ENCODE assay signal across 9 cellular contexts in the genomic region with DNA sequence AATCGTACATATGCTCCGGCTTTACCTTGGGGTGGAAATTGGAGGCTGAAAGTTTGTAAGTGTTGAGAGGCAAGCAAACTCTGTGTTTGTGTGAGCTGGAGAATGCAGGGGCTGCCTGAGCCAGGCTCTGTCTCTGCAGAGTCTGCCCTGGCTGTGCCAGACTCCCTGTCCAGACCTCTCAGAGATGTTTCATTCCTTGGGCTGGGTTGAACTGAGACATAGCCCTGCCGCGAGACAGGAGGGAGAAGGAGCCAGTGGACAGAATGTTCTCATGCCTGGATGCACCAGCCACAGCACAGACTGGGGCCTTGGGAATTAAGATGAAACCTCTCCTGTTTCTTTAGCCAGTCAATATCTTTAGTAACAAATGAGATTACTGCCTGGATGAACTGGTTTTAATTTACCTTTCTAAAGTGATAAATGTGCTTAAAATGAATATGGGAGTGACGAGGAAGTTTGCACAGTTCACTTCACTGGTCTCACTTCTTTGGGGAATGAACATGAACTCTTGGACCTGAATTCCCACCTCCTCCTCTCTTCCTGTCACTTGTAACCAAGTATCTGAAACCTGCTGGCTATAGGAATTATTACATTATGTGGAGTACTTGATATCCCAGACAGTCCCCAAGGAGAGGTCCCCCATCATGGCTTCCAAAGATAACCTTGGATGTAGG. TPM values are rescaled to one million over a fixed set of nuclear protein-coding genes. Genes with fewer than 3 reads are reported as not detected.
DNase-seq lines count a peak whose midpoint lies in the region; ATAC-seq and TF ChIP-seq lines count a peak whose summit lies in the region.
"Had no signal": no experiment of that assay in that cellular context is flagged by ENCODE, and none has a peak within 500 bp of the region (broad histone marks: within the 10 kb centered on the region; RNA-seq: fewer than 3 reads in every experiment).

No MANE protein-coding gene starts in this region.

- ATAC-seq in gastroesophageal sphincter: peak; percentile 81
- ATAC-seq: activated CD4-positive, CD25-positive, alpha-beta regulatory T cell treated with anti-CD3 and anti-CD28 coated beads, Interleukin-2, amount 50 U/mL, for 24 hours had no signal

- peak in 1 of 2 donors; percentile 46 for TF ChIP-seq POLR2A in gastroesophageal sphincter (IDR thresholded peaks at IDR 0.05)
- TF ChIP-seq POLR2A in ovary (IDR thresholded peaks at IDR 0.05): no peak

- H3K27ac ChIP-seq in BLaER1 treated with 17β-estradiol and CSF1 and Interleukin-3, amounts not matched to agents 10 nM and 100 nM: peak overlapping the region; percentile 70 to 95 (median 83)
- peak overlapping the region; percentile 44 for H3K27ac ChIP-seq in SJSA1
- H3K27ac ChIP-seq in gastroesophageal sphincter: peak overlapping the region; percentile 89 to 99 (median 92)
- peak overlapping the region; percentile 54 to 60 for H3K27ac ChIP-seq in ovary
- H3K27ac ChIP-seq in RWPE1: no peak overlapping the region

- no peak for TF ChIP-seq EP300 in gastroesophageal sphincter (IDR thresholded peaks at IDR 0.05)
- no peak for TF ChIP-seq EP300 in ovary (IDR thresholded peaks at IDR 0.05)

- CTCF ChIA-PET in RWPE1 (lab: Yijun Ruan, JAX): no interaction called here

- peak overlapping the region; percentile 36 to 84 (median 71); a peak in 21 of 22 replicates for H3K9ac ChIP-seq in BLaER1 treated with 17β-estradiol and CSF1 and Interleukin-3, amounts not matched to agents 10 nM and 100 nM

- peak in 1 of 4 experiments; percentile 23 for TF ChIP-seq CTCF in gastroesophageal sphincter (IDR thresholded peaks at IDR 0.05)
- TF ChIP-seq CTCF in ovary (IDR thresholded peaks at IDR 0.05): no peak
- no peak for TF ChIP-seq CTCF in GM20000 (IDR thresholded peaks at IDR 0.05; ENCODE audit: extremely low read depth, missing control alignments)
- TF ChIP-seq CTCF in RWPE1 (conservative IDR thresholded peaks at IDR 0.05; ENCODE audit: low read depth): no peak

- POLR2A ChIA-PET in RWPE1 (lab: Yijun Ruan, JAX; ENCODE audit: low non-redundant PET): no interaction called here

- H3K36me3 ChIP-seq in BLaER1 treated with 17β-estradiol and CSF1 and Interleukin-3, amounts not matched to agents 10 nM and 100 nM: peaks cover 0 to 7% (median 0%) of the 10 kb centered on the region in 11 experiments; a peak in 1 of 22 replicates
- H3K36me3 ChIP-seq in SJSA1 (no peaks in the 10 kb centered on the region), gastroesophageal sphincter (no peaks in the 10 kb centered on the region), ovary (no peaks in the 10 kb centered on the region)

- WGBS in gastroesophageal sphincter (ENCODE audit: low coverage in 1 of 2), 2 donors: 19 to 21% methylated on average over 5 of the region's 5 CpGs
- 36 to 40% (median 37%) methylated on average over 5 of the region's 5 CpGs for WGBS in ovary, 3 donors

- peak overlapping the region in 9 of 10 experiments; percentile 21 to 54 (median 37); a peak in 14 of 20 replicates for H3K4me3 ChIP-seq in BLaER1 treated with 17β-estradiol and CSF1 and Interleukin-3, amounts not matched to agents 10 nM and 100 nM
- H3K4me3 ChIP-seq in SJSA1: no peak overlapping the region
- H3K4me3 ChIP-seq in gastroesophageal sphincter: no peak overlapping the region
- no peak overlapping the region for H3K4me3 ChIP-seq in ovary

- DNase-seq in SJSA1 (ENCODE audit: low read depth in 1 of 2, low spot score in 2 of 2) (no peak), ovary (peak in 2 of 5 donors; percentile 24 to 58), DMS153 (lab: John Stamatoyannopoulos, UW) (no peak), GM20000 (ENCODE audit: low spot score) (no peak), RWPE1 (ENCODE audit: low spot score) (no peak), NCI-H1092 treated with DMSO at 0.1 percent for 48 hours (lab: John Stamatoyannopoulos, UW) (no peak)

- peak overlapping the region; percentile 77 to 97 (median 90) for H3K4me2 ChIP-seq in BLaER1 treated with 17β-estradiol and CSF1 and Interleukin-3, amounts not matched to agents 10 nM and 100 nM

- H4K20me1 ChIP-seq in BLaER1 treated with 17β-estradiol and CSF1 and Interleukin-3, amounts not matched to agents 10 nM and 100 nM: peaks cover 0 to 7% (median 0%) of the 10 kb centered on the region in 11 experiments; a peak in 4 of 22 replicates

- intact Hi-C loops in ovary (cut with DNase I): loop anchor here in 1 of 4 donors (5.0 kb wide), 1 partner anchor 56 kb away; no protein-coding TSS in a partner anchor

- H3K4me1 ChIP-seq in BLaER1 treated with 17β-estradiol and CSF1 and Interleukin-3, amounts not matched to agents 10 nM and 100 nM: peaks cover 54 to 100% (median 75%) of the 10 kb centered on the region in 10 experiments
- H3K4me1 ChIP-seq in SJSA1 (replicated peaks) (peaks cover 76% of the 10 kb centered on the region), gastroesophageal sphincter (peaks cover 54 to 100% (median 94%) of the 10 kb centered on the region in 3 donors), ovary (ENCODE audit: insufficient read depth) (peaks cover 37% of the 10 kb centered on the region)

- H3K9me3 ChIP-seq in BLaER1 treated with 17β-estradiol and CSF1 and Interleukin-3, amounts not matched to agents 10 nM and 100 nM (replicated peaks in 1 of 11): no peaks in the 10 kb centered on the region
- H3K9me3 ChIP-seq in SJSA1 (replicated peaks) (no peaks in the 10 kb centered on the region), gastroesophageal sphincter (no peaks in the 10 kb centered on the region), ovary (no peaks in the 10 kb centered on the region)

- H3K27me3 ChIP-seq in BLaER1 treated with 17β-estradiol and CSF1 and Interleukin-3, amounts not matched to agents 10 nM and 100 nM: no peaks in the 10 kb centered on the region
- H3K27me3 ChIP-seq in SJSA1 (replicated peaks): no peaks in the 10 kb centered on the region
- H3K27me3 ChIP-seq in gastroesophageal sphincter: no peaks in the 10 kb centered on the region
- H3K27me3 ChIP-seq in ovary: no peaks in the 10 kb centered on the region

RNA-seq across cellular contexts. Expression of gene YPEL2, which starts 40.1 kb away (rescaled TPM):
- 4.2 and 4.4 TPM in 2 replicates for total RNA-seq in SJSA1 (2014; rRNA removed; shearing (Covaris generic))
- total RNA-seq in gastroesophageal sphincter (10 to 100 TPM; 35.5 to 47.1 (median 40.6) TPM), ovary (10 to 100 TPM in 4 of 7 donors, 1 to 10 TPM in 3; 6.6 to 28.1 (median 10.6) TPM)
- 10 to 100 TPM in 1 of 2 donors, 1 to 10 TPM in 1; 9.1 to 14.0 TPM for polyA plus RNA-seq in ovary

Comparison
In these comparisons a context has a peak if more than half of its experiments do, and no peak if none do; other contexts are left out.
1. H3K4me3 ChIP-seq: peak in BLaER1 treated with 17β-estradiol and CSF1 and Interleukin-3, amounts not matched to agents 10 nM and 100 nM (9 of 10); none in SJSA1 (single experiment), gastroesophageal sphincter (0 of 2) and ovary (single experiment).